1 cellular context compared by ENCODE assay signal in the genomic region with DNA sequence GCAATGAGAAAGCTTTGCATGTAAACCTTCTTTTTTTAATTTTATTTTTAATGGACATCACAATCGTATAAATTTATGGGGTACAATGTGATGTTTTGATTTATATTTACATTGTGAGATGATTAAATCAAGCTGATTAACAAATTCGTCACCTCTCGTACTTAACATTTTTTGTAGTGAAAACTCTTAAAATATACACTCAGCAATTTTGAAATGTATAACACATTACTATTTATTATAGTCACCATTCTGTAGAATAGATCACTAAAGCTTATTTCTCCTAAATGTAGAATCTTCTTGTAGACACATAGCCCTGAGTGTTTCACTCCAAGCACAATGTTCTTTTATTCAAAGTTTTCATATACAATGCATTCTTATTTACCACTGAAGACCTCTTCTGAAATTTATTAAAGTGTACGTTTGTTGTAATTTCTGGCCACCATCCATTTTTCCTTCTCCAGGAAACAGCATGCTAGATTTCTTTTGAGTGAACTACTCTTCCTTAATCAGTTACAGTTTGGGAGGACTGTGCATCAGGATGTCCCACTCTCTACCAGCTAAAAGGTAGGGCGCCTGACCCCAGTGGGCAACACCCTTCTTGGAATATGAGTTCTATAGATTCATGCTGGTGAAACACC.
TF ChIP-seq lines count a peak whose summit lies in the region.

No MANE protein-coding gene starts in this region.

TF ChIP-seq in GM23338, 12 proteins besides CTCF, POLR2A, EP300 and RAD21:
- TF ChIP-seq JUNB (IDR thresholded peaks at IDR 0.05; ENCODE audit: unreplicated experiment): no peak
- TF ChIP-seq, protein P1, sequence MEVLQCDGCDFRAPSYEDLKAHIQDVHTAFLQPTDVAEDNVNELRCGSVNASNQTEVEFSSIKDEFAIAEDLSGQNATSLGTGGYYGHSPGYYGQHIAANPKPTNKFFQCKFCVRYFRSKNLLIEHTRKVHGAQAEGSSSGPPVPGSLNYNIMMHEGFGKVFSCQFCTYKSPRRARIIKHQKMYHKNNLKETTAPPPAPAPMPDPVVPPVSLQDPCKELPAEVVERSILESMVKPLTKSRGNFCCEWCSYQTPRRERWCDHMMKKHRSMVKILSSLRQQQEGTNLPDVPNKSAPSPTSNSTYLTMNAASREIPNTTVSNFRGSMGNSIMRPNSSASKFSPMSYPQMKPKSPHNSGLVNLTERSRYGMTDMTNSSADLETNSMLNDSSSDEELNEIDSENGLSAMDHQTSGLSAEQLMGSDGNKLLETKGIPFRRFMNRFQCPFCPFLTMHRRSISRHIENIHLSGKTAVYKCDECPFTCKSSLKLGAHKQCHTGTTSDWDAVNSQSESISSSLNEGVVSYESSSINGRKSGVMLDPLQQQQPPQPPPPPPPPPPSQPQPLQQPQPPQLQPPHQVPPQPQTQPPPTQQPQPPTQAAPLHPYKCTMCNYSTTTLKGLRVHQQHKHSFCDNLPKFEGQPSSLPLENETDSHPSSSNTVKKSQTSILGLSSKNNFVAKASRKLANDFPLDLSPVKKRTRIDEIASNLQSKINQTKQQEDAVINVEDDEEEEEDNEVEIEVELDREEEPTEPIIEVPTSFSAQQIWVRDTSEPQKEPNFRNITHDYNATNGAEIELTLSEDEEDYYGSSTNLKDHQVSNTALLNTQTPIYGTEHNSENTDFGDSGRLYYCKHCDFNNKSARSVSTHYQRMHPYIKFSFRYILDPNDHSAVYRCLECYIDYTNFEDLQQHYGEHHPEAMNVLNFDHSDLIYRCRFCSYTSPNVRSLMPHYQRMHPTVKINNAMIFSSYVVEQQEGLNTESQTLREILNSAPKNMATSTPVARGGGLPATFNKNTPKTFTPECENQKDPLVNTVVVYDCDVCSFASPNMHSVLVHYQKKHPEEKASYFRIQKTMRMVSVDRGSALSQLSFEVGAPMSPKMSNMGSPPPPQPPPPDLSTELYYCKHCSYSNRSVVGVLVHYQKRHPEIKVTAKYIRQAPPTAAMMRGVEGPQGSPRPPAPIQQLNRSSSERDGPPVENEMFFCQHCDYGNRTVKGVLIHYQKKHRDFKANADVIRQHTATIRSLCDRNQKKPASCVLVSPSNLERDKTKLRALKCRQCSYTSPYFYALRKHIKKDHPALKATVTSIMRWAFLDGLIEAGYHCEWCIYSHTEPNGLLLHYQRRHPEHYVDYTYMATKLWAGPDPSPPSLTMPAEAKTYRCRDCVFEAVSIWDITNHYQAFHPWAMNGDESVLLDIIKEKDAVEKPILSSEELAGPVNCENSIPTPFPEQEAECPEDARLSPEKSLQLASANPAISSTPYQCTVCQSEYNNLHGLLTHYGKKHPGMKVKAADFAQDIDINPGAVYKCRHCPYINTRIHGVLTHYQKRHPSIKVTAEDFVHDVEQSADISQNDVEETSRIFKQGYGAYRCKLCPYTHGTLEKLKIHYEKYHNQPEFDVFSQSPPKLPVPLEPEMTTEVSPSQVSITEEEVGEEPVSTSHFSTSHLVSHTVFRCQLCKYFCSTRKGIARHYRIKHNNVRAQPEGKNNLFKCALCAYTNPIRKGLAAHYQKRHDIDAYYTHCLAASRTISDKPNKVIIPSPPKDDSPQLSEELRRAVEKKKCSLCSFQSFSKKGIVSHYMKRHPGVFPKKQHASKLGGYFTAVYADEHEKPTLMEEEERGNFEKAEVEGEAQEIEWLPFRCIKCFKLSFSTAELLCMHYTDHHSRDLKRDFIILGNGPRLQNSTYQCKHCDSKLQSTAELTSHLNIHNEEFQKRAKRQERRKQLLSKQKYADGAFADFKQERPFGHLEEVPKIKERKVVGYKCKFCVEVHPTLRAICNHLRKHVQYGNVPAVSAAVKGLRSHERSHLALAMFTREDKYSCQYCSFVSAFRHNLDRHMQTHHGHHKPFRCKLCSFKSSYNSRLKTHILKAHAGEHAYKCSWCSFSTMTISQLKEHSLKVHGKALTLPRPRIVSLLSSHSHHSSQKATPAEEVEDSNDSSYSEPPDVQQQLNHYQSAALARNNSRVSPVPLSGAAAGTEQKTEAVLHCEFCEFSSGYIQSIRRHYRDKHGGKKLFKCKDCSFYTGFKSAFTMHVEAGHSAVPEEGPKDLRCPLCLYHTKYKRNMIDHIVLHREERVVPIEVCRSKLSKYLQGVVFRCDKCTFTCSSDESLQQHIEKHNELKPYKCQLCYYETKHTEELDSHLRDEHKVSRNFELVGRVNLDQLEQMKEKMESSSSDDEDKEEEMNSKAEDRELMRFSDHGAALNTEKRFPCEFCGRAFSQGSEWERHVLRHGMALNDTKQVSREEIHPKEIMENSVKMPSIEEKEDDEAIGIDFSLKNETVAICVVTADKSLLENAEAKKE (CRISPR knock-in tag; IDR thresholded peaks at IDR 0.05): no peak
